ENCODE assay signal across 31 cellular contexts in genomic region chr12:70762000-70762399, GRCh38.
DNase-seq lines count a peak whose midpoint lies in the region; ATAC-seq, FAIRE-seq and TF ChIP-seq lines count a peak whose summit lies in the region.
"Had no signal": no experiment of that assay in that cellular context is flagged by ENCODE, and none has a peak within 500 bp of the region (broad histone marks: within the 10 kb centered on the region; RNA-seq: fewer than 3 reads in every experiment).

No MANE protein-coding gene starts in this region.

- no peaks in the 10 kb centered on the region; a peak in 1 of 5 replicates for H3K27me3 ChIP-seq in HepG2 (ENCODE audit: control insufficient read depth in 1 of 2, insufficient read depth in 2 of 2, low read length in 2 of 2)
- no peaks in the 10 kb centered on the region for H3K27me3 ChIP-seq in right lobe of liver
- no peaks in the 10 kb centered on the region for H3K27me3 ChIP-seq in stomach
- H3K27me3 ChIP-seq: BE2C; BLaER1; BLaER1 treated with 17β-estradiol and CSF1 and Interleukin-3, amounts not matched to agents 10 nM and 100 nM had no signal

- in situ Hi-C loops in HepG2 (cut with HindIII; ENCODE audit: extremely low pct_ligation_motif_present, low pct_unique_long_range_greater_than_20kb): no loop called here

- H3K27ac ChIP-seq in HepG2 (ENCODE audit: extremely low read length, insufficient read depth, low read length) (no peak overlapping the region), right lobe of liver (no peak overlapping the region), HEK293 (ENCODE audit: extremely low read depth, low read depth, low read length) (no peak overlapping the region), stomach (no peak overlapping the region)
- H3K27ac ChIP-seq: 22Rv1; A549; BLaER1; BLaER1 treated with 17β-estradiol and CSF1 and Interleukin-3, amounts not matched to agents 10 nM and 100 nM; C4-2B had no signal

- no peak for FAIRE-seq in HepG2 (lab: Jason Lieb, UNC)
- FAIRE-seq: A204.1, A549, D721Med had no signal

- H2AFZ ChIP-seq in HepG2 (ENCODE audit: low read length): no peak overlapping the region

- ATAC-seq in HepG2 (no peak), right lobe of liver (no peak)
- ATAC-seq: A549; CD8-positive, alpha-beta T cell had no signal

- CTCF ChIA-PET in HepG2 (lab: Yijun Ruan, JAX; ENCODE audit: low intra/inter-chr PET ratio, low total read pairs): no interaction called here
- CTCF ChIA-PET in HEK293 (lab: Yijun Ruan, JAX): no interaction called here

- POLR2A ChIA-PET in HepG2 (lab: Yijun Ruan, JAX): no interaction called here
- POLR2A ChIA-PET in HEK293 (lab: Yijun Ruan, JAX): no interaction called here

- intact Hi-C loops in HepG2 (cut with micrococcal nuclease; ENCODE audit: unreplicated experiment) (no loop called here), right lobe of liver (cut with DNase I) (no loop called here), stomach (cut with DNase I; ENCODE audit: low total_unique reads) (no loop called here)

- TF ChIP-seq POLR2A in HepG2 (IDR thresholded peaks at IDR 0.05; ENCODE audit: insufficient read depth in 1 of 2, low read depth in 2 of 2, low read length in 2 of 2) (no peak), right lobe of liver (IDR thresholded peaks at IDR 0.05) (no peak), stomach (IDR thresholded peaks at IDR 0.05) (no peak)

- H3K4me2 ChIP-seq in HepG2 (ENCODE audit: low read depth, low read length): no peak overlapping the region
- H3K4me2 ChIP-seq: A549; BLaER1; BLaER1 treated with 17β-estradiol and CSF1 and Interleukin-3, amounts not matched to agents 10 nM and 100 nM had no signal

- 2% methylated on average over 2 of the region's 2 CpGs for WGBS in HepG2 (ENCODE audit: low lambda C conversion rate)
- WGBS in right lobe of liver (ENCODE audit: insufficient coverage, low coverage, low lambda C conversion rate, missing lambda C conversion rate): 47% methylated on average over 2 of the region's 2 CpGs
- WGBS in stomach, 5 donors: 44 to 76% (median 66%) methylated on average over 2 of the region's 2 CpGs

- peaks cover 6% of the 10 kb centered on the region; the same call in 1 of the 2 replicates for H3K4me1 ChIP-seq in HepG2 (ENCODE audit: insufficient read depth, low read length)
- no peaks in the 10 kb centered on the region for H3K4me1 ChIP-seq in right lobe of liver
- H3K4me1 ChIP-seq in HEK293 (ENCODE audit: control insufficient read depth, insufficient read depth, low read length): no peaks in the 10 kb centered on the region
- H3K4me1 ChIP-seq in stomach: peaks cover 0 to 10% (median 1%) of the 10 kb centered on the region in 4 donors
- H3K4me1 ChIP-seq: A549; BLaER1; BLaER1 treated with 17β-estradiol and CSF1 and Interleukin-3, amounts not matched to agents 10 nM and 100 nM had no signal

- TF ChIP-seq RAD21 in HepG2 (CRISPR knock-in tag; IDR thresholded peaks at IDR 0.05): no peak

- no peaks in the 10 kb centered on the region for H3K9me3 ChIP-seq in HepG2 (ENCODE audit: low read length)
- no peaks in the 10 kb centered on the region for H3K9me3 ChIP-seq in right lobe of liver
- H3K9me3 ChIP-seq in HEK293 (ENCODE audit: control insufficient read depth, insufficient read depth, low read depth, low read length): no peaks in the 10 kb centered on the region
- H3K9me3 ChIP-seq in stomach: peaks cover 0 to 10% (median 3%) of the 10 kb centered on the region in 4 donors
- H3K9me3 ChIP-seq: A549, Caco-2 had no signal

- TF ChIP-seq CTCF in HepG2 (CRISPR knock-in tag; IDR thresholded peaks at IDR 0.05) (no peak), right lobe of liver (IDR thresholded peaks at IDR 0.05) (no peak), HEK293 (tag by site-specific recombination; IDR thresholded peaks at IDR 0.05) (no peak), stomach (IDR thresholded peaks at IDR 0.05) (no peak)

- no TSS peak for BruUV-seq in HepG2 (replicated peaks; lab: Mats Ljungman, UMichigan)

- H3K79me2 ChIP-seq in HepG2 (ENCODE audit: insufficient read depth, low read length): no peaks in the 10 kb centered on the region

- H4K20me1 ChIP-seq in HepG2 (ENCODE audit: insufficient read depth, low read length): no peaks in the 10 kb centered on the region
- H4K20me1 ChIP-seq: BLaER1; BLaER1 treated with 17β-estradiol and CSF1 and Interleukin-3, amounts not matched to agents 10 nM and 100 nM had no signal

- no peak for DNase-seq in HepG2 (ENCODE audit: low spot score)
- DNase-seq in right lobe of liver: no peak
- DNase-seq in stomach: no peak
- DNase-seq: 8988T; ACHN; AML-193; BE2C; C1 segment of cervical spinal cord; Caco-2; Calu3; CD4-positive, alpha-beta memory T cell; CD4-positive, alpha-beta T cell; CD4-positive, CD25-positive, alpha-beta regulatory T cell; CD8-positive, alpha-beta memory T cell; CD8-positive, alpha-beta T cell; COR-L47; DMS 273 treated with DMSO at 0.1 percent for 48 hours; DMS153; DMS53; DMS79; DMS79 treated with DMSO at 0.1 percent for 48 hours; DND-41; EL had no signal

- H3K36me3 ChIP-seq in HepG2 (replicated peaks in 1 of 2; ENCODE audit: control insufficient read depth in 1 of 2, insufficient read depth in 2 of 2, low read length in 2 of 2) (no peaks in the 10 kb centered on the region), right lobe of liver (no peaks in the 10 kb centered on the region), HEK293 (ENCODE audit: control insufficient read depth in 2 of 2, insufficient read depth in 1 of 2, low read length in 2 of 2) (no peaks in the 10 kb centered on the region), stomach (no peaks in the 10 kb centered on the region)
- H3K36me3 ChIP-seq: BLaER1; BLaER1 treated with 17β-estradiol and CSF1 and Interleukin-3, amounts not matched to agents 10 nM and 100 nM had no signal

- H3K9ac ChIP-seq in HepG2 (ENCODE audit: insufficient read depth, low read depth, low read length): no peak overlapping the region
- H3K9ac ChIP-seq: BLaER1; BLaER1 treated with 17β-estradiol and CSF1 and Interleukin-3, amounts not matched to agents 10 nM and 100 nM had no signal

- TF ChIP-seq EP300 in HepG2 (IDR thresholded peaks at IDR 0.05; ENCODE audit: low read depth in 2 of 2, low read length in 2 of 2) (no peak), HepG2 (CRISPR knock-in tag; IDR thresholded peaks at IDR 0.05; ENCODE audit: borderline replicate concordance) (no peak), stomach (IDR thresholded peaks at IDR 0.05) (no peak)

- H3K4me3 ChIP-seq in HepG2 (replicated peaks in 1 of 3; ENCODE audit: insufficient read depth in 1 of 3, low read depth in 2 of 3, low read length in 3 of 3) (no peak overlapping the region), right lobe of liver (no peak overlapping the region), HEK293 (ENCODE audit: low read depth, low read length) (no peak overlapping the region), stomach (no peak overlapping the region)
- H3K4me3 ChIP-seq: A549; BLaER1; BLaER1 treated with 17β-estradiol and CSF1 and Interleukin-3, amounts not matched to agents 10 nM and 100 nM had no signal

TF ChIP-seq in HepG2, 621 proteins besides CTCF, POLR2A, EP300 and RAD21:
- TF ChIP-seq ATF7 (IDR thresholded peaks at IDR 0.05) (peak; percentile 51), ATF7 (CRISPR knock-in tag; IDR thresholded peaks at IDR 0.05) (no peak), DNMT1 (CRISPR knock-in tag; IDR thresholded peaks at IDR 0.05) (no peak), KLF13 (CRISPR knock-in tag; IDR thresholded peaks at IDR 0.05) (no peak), CREB1 (IDR thresholded peaks at IDR 0.05) (peak; percentile 52; the same call in 1 of the 2 replicates), CREB1 (CRISPR knock-in tag; IDR thresholded peaks at IDR 0.05) (no peak)

TF ChIP-seq in HEK293, 187 proteins besides CTCF, POLR2A, EP300 and RAD21:
- TF ChIP-seq ZNF843 (tag by site-specific recombination; IDR thresholded peaks at IDR 0.05): no peak
- TF ChIP-seq ATF2 (tag by site-specific recombination; IDR thresholded peaks at IDR 0.05; ENCODE audit: low read depth): peak; percentile 60; the same call in 1 of the 2 replicates
- no peak for TF ChIP-seq ZBTB21 (tag by site-specific recombination; IDR thresholded peaks at IDR 0.05)
- no peak for TF ChIP-seq KLF9 (tag by site-specific recombination; IDR thresholded peaks at IDR 0.05; ENCODE audit: low read depth)

Comparison
In these comparisons a context has a peak if more than half of its experiments do, and no peak if none do; other contexts are left out.
1. Of the 63 proteins assayed by ChIP-seq in both HepG2 and HEK293: peak only in HepG2: none; only in HEK293: ATF2; in both: none; in neither: 62.